ENCODE assay signal across 7 cellular contexts in genomic region chr14:54642950-54643695, GRCh38.
DNase-seq lines count a peak whose midpoint lies in the region; FAIRE-seq and TF ChIP-seq lines count a peak whose summit lies in the region.

No MANE protein-coding gene starts in this region.

- no peak overlapping the region for H3K56ac ChIP-seq in H1 (replicated peaks; ENCODE audit: insufficient read length, low read depth, low read length)

- no peak overlapping the region for H3K4me3 Mint-ChIP-seq in progenitor cell of endocrine pancreas (ENCODE audit: low read depth)

- no peaks in the 10 kb centered on the region; the same call in 1 of the 2 replicates for H3K79me1 ChIP-seq in H1 (ENCODE audit: low read depth, low read length)

- peak; percentile 13 for FAIRE-seq in H1 (lab: Jason Lieb, UNC)

- no peak overlapping the region for H4K5ac ChIP-seq in H1 (ENCODE audit: insufficient read length, low read depth, low read length)

- no peak overlapping the region for H2AFZ ChIP-seq in Loucy (ENCODE audit: low read length)
- H2AFZ ChIP-seq in H1 (ENCODE audit: low read length) = peak overlapping the region; percentile 51; the same call in 1 of the 2 replicates

- peaks cover 10% of the 10 kb centered on the region for H3K27me3 Mint-ChIP-seq in progenitor cell of endocrine pancreas

- POLR2A ChIA-PET in GM10248 (lab: Yijun Ruan, JAX) = no interaction called here
- POLR2A ChIA-PET in H1 (lab: Charles Lee; ENCODE audit: partially characterized antibody) = interaction anchor here (1.0 to 1.5 kb wide), 6 partner anchors 9 to 75 kb away, joined by 4 to 8 read pairs (median 4); no protein-coding TSS in a partner anchor

- H3K18ac ChIP-seq in H1 (ENCODE audit: extremely low read depth, low read length) = no peak overlapping the region

- no peaks in the 10 kb centered on the region for H3K9me2 ChIP-seq in Loucy (replicated peaks; ENCODE audit: low read depth, low read length)

- 83% methylated on average over 7 of the region's 7 CpGs; no CpG with 5 or more reads in 1 of the 2 experiments for WGBS in H1 (ENCODE audit: extremely low coverage in 1 of 2, insufficient coverage in 1 of 2, insufficient read length in 1 of 2, insufficient replicate concordance in 2 of 2, low coverage in 1 of 2, low lambda C conversion rate in 2 of 2, missing lambda C conversion rate in 1 of 2), 2 experiments

- CTCF ChIA-PET in GM10248 (lab: Yijun Ruan, JAX) (interaction anchor here (0.7 to 3.7 kb wide), 24 partner anchors 10 to 163 kb away, joined by 3 to 61 read pairs (median 4); partner anchors contain the start of gene SAMD4A), H1 (lab: Charles Lee; ENCODE audit: partially characterized antibody) (interaction anchor here (0.7 to 3.6 kb wide), 32 partner anchors 8 to 266 kb away, joined by 3 to 27 read pairs (median 6); no protein-coding TSS in a partner anchor)

- peak; percentile 53 to 54 for TF ChIP-seq RAD21 in H1 (IDR thresholded peaks at IDR 0.05 in 1 of 2, conservative IDR thresholded peaks at IDR 0.05 in 1 of 2; ENCODE audit: low read depth in 2 of 2, low read length in 2 of 2)

- DNase-seq in GM10248 (ENCODE audit: extremely low spot score) (peak; percentile 24), H1 (ENCODE audit: low read depth in 1 of 2, low spot score in 2 of 2) (peak in 1 of 2 experiments; percentile 44), progenitor cell of endocrine pancreas (ENCODE audit: low spot score, unreplicated experiment) (no peak), substantia nigra (lab: John Stamatoyannopoulos, UW) (no peak), NCI-H446 (lab: John Stamatoyannopoulos, UW) (no peak), kidney glomerular epithelial cell (lab: John Stamatoyannopoulos, UW) (no peak)

- no peak overlapping the region for H3K9ac ChIP-seq in Loucy (ENCODE audit: low read depth, low read length, poor library complexity, severe bottlenecking)
- no peak overlapping the region for H3K9ac ChIP-seq in H1 (replicated peaks in 1 of 4; ENCODE audit: extremely low read depth in 1 of 4, low read depth in 3 of 4, low read length in 3 of 4)

- no peak overlapping the region for H3K4me2 ChIP-seq in Loucy (ENCODE audit: low read depth, low read length, poor library complexity, severe bottlenecking)
- no peak overlapping the region for H3K4me2 ChIP-seq in H1 (ENCODE audit: insufficient read depth in 1 of 2, low read depth in 2 of 2, low read length in 2 of 2)

- no peak for TF ChIP-seq EP300 in H1 (IDR thresholded peaks at IDR 0.05; ENCODE audit: borderline replicate concordance in 1 of 2, low read depth in 2 of 2, low read length in 2 of 2)

- no peak overlapping the region; the same call in 1 of the 2 replicates for H2BK12ac ChIP-seq in H1 (ENCODE audit: low read depth, low read length)

- H3K79me2 ChIP-seq in Loucy (ENCODE audit: insufficient read depth, low read length) = no peaks in the 10 kb centered on the region
- H3K79me2 ChIP-seq in H1 (ENCODE audit: control insufficient read depth in 1 of 2, insufficient read depth in 2 of 2, low read length in 2 of 2) = no peaks in the 10 kb centered on the region

- no peaks in the 10 kb centered on the region for H3K23me2 ChIP-seq in H1 (ENCODE audit: low read depth, low read length)

- no peak overlapping the region for H2AK5ac ChIP-seq in H1 (ENCODE audit: low read depth, low read length)

- H3K14ac ChIP-seq in H1 (ENCODE audit: insufficient read length) = no peak overlapping the region

- no peak for TF ChIP-seq POLR2A in H1 (IDR thresholded peaks at IDR 0.05; ENCODE audit: control extremely low read depth in 1 of 2, low read depth in 2 of 2, low read length in 2 of 2)

- H4K91ac ChIP-seq in H1 (replicated peaks; ENCODE audit: insufficient read length, low read length) = no peak overlapping the region

- H3K27ac Mint-ChIP-seq in progenitor cell of endocrine pancreas = no peak overlapping the region

- no peaks in the 10 kb centered on the region for H3K36me3 ChIP-seq in Loucy (ENCODE audit: insufficient read depth, low read length)
- H3K36me3 ChIP-seq in H1 (ENCODE audit: control insufficient read depth in 2 of 4, insufficient read depth in 4 of 4, low read length in 3 of 4) = no peaks in the 10 kb centered on the region

- no peaks in the 10 kb centered on the region for H3K27me3 ChIP-seq in Loucy (ENCODE audit: insufficient read depth, low read length, poor library complexity, severe bottlenecking)
- no peaks in the 10 kb centered on the region for H3K27me3 ChIP-seq in H1 (replicated peaks in 1 of 4; ENCODE audit: control insufficient read depth in 3 of 4, extremely low read depth in 1 of 4, insufficient read depth in 3 of 4, low read length in 3 of 4)

- H4K8ac ChIP-seq in H1 (ENCODE audit: extremely low read depth, insufficient read depth, low read length) = no peak overlapping the region

- no peaks in the 10 kb centered on the region for H3F3A ChIP-seq in Loucy (ENCODE audit: low read depth)

- peaks cover 10% of the 10 kb centered on the region for H3K4me1 Mint-ChIP-seq in progenitor cell of endocrine pancreas (ENCODE audit: low read depth)

- H3K4ac ChIP-seq in H1 (replicated peaks; ENCODE audit: insufficient read length, low read depth, low read length) = no peak overlapping the region

- H2BK20ac ChIP-seq in H1 (ENCODE audit: low read length) = no peak overlapping the region

- H2BK15ac ChIP-seq in H1 (ENCODE audit: low read length) = 0 out of 2 replicates have a peak overlapping the region, but pooled peaks have one; percentile 21

- no peak overlapping the region; the same call in 1 of the 2 replicates for H2BK5ac ChIP-seq in H1 (ENCODE audit: low read depth, low read length)

- H3K4me3 ChIP-seq in Loucy (ENCODE audit: low read length, poor library complexity, severe bottlenecking) (no peak overlapping the region), H1 (ENCODE audit: extremely low read depth in 1 of 4, insufficient read depth in 2 of 4, low read depth in 3 of 4, low read length in 4 of 4) (no peak overlapping the region)

- no peaks in the 10 kb centered on the region for H4K20me1 ChIP-seq in Loucy (ENCODE audit: insufficient read depth, low read length, poor library complexity, severe bottlenecking)
- no peaks in the 10 kb centered on the region for H4K20me1 ChIP-seq in H1 (replicated peaks in 1 of 2; ENCODE audit: control insufficient read depth in 1 of 2, insufficient read depth in 2 of 2, low read length in 2 of 2)

- TF ChIP-seq CTCF in GM10248 (IDR thresholded peaks at IDR 0.05; ENCODE audit: control extremely low read depth, extremely low read depth, low read depth, missing control alignments) (peak; percentile 34), Loucy (conservative IDR thresholded peaks at IDR 0.05; ENCODE audit: low read length) (peak; percentile 56), H1 (IDR thresholded peaks at IDR 0.05; ENCODE audit: control extremely low read depth in 1 of 3, insufficient read depth in 1 of 3, low read depth in 1 of 3, low read length in 3 of 3) (peak in 2 of 3 experiments; percentile 20 to 46; a peak in 2 of 4 replicates), progenitor cell of endocrine pancreas (IDR thresholded peaks at IDR 0.05; ENCODE audit: unreplicated experiment) (peak; percentile 23)

- no peaks in the 10 kb centered on the region for H3K36me3 Mint-ChIP-seq in progenitor cell of endocrine pancreas (ENCODE audit: insufficient read depth)

- no peaks in the 10 kb centered on the region for H3K9me3 Mint-ChIP-seq in progenitor cell of endocrine pancreas (ENCODE audit: low read depth)

- H3K9me3 ChIP-seq in Loucy (ENCODE audit: insufficient read depth, low read depth, low read length) (no peaks in the 10 kb centered on the region), H1 (ENCODE audit: insufficient read depth in 2 of 2, low read depth in 1 of 2, low read length in 1 of 2) (no peaks in the 10 kb centered on the region)

- H2BK120ac ChIP-seq in H1 (replicated peaks; ENCODE audit: low read depth, low read length) = no peak overlapping the region

- H3K27ac ChIP-seq in H1 (ENCODE audit: low read depth, low read length) (no peak overlapping the region), substantia nigra (ENCODE audit: low read depth, low read length, poor library complexity, severe bottlenecking) (no peak overlapping the region)

- H3K4me1 ChIP-seq in Loucy (ENCODE audit: insufficient read depth, low read length, poor library complexity, severe bottlenecking) (no peaks in the 10 kb centered on the region), H1 (replicated peaks in 1 of 4; ENCODE audit: control insufficient read depth in 3 of 4, insufficient read depth in 4 of 4, low read length in 3 of 4) (peaks cover 0 to 9% (median 5%) of the 10 kb centered on the region in 4 experiments; a peak in 3 of 7 replicates)

- H3K23ac ChIP-seq in H1 (ENCODE audit: insufficient read length) = no peak overlapping the region

TF ChIP-seq in H1, 55 proteins besides CTCF, POLR2A, EP300 and RAD21:
- no peak for TF ChIP-seq JUND (IDR thresholded peaks at IDR 0.05; ENCODE audit: low read length)
- TF ChIP-seq CEBPB (IDR thresholded peaks at IDR 0.05; ENCODE audit: low read depth, low read length) = no peak
- no peak for TF ChIP-seq SRF (IDR thresholded peaks at IDR 0.05; ENCODE audit: low read depth, low read length)
- no peak for TF ChIP-seq RNF2 (IDR thresholded peaks at IDR 0.05; ENCODE audit: borderline replicate concordance, low read depth, low read length, missing control alignments, poor library complexity, severe bottlenecking)
- no peak for TF ChIP-seq SP2 (IDR thresholded peaks at IDR 0.05; ENCODE audit: low read length)
- TF ChIP-seq TEAD4 (IDR thresholded peaks at IDR 0.05; ENCODE audit: low read depth, low read length) = no peak
- no peak for TF ChIP-seq FOSL1 (IDR thresholded peaks at IDR 0.05; ENCODE audit: insufficient read depth, low read depth, low read length)
- no peak for TF ChIP-seq RXRA (IDR thresholded peaks at IDR 0.05; ENCODE audit: insufficient read depth, low read depth, low read length)
- no peak for TF ChIP-seq PHF8 (conservative IDR thresholded peaks at IDR 0.05; ENCODE audit: low read depth, low read length)
- no peak for TF ChIP-seq TCF12 (IDR thresholded peaks at IDR 0.05; ENCODE audit: low read depth, low read length)
- TF ChIP-seq BRCA1 (IDR thresholded peaks at IDR 0.05; ENCODE audit: low read depth, low read length) = no peak
- no peak for TF ChIP-seq TAF7 (optimal IDR thresholded peaks at IDR 0.05; ENCODE audit: borderline replicate concordance, low read depth, low read length)
- TF ChIP-seq NANOG (IDR thresholded peaks at IDR 0.05; ENCODE audit: insufficient read depth, low read depth, low read length, poor library complexity, severe bottlenecking) = no peak
- TF ChIP-seq KDM4A (IDR thresholded peaks at IDR 0.05; ENCODE audit: low read depth, low read length, severe bottlenecking) = no peak
- no peak for TF ChIP-seq HDAC2 (IDR thresholded peaks at IDR 0.05; ENCODE audit: borderline replicate concordance in 1 of 2, low read depth in 2 of 2, low read length in 2 of 2)
